ENCODE assay signal across 6 cellular contexts in genomic region chr6:169702640-169703246, GRCh38. TPM values are rescaled to one million over a fixed set of nuclear protein-coding genes. Genes with fewer than 3 reads are reported as not detected.
DNase-seq lines count a peak whose midpoint lies in the region; ATAC-seq and TF ChIP-seq lines count a peak whose summit lies in the region.

No MANE protein-coding gene starts in this region.

- H3K4me1 ChIP-seq in transverse colon = peaks cover 17 to 50% (median 33%) of the 10 kb centered on the region in 4 donors

- WGBS in transverse colon (ENCODE audit: low coverage in 1 of 2), 2 donors = 2 to 7% methylated on average over 2 to 35 of the region's 41 CpGs

- peaks cover 64% of the 10 kb centered on the region for H3K4me1 Mint-ChIP-seq in activated T-cell treated with anti-CD3 and anti-CD28 coated beads, Interleukin-2, amount 50 U/mL, for 24 hours (ENCODE audit: low read depth)

- H3K27me3 ChIP-seq in transverse colon = no peaks in the 10 kb centered on the region

- H3K9me3 ChIP-seq in transverse colon = no peaks in the 10 kb centered on the region

- H3K9me3 Mint-ChIP-seq in activated T-cell treated with anti-CD3 and anti-CD28 coated beads, Interleukin-2, amount 50 U/mL, for 24 hours = no peaks in the 10 kb centered on the region

- ATAC-seq in GM19395 (IDR thresholded peaks at IDR 0.05; ENCODE audit: unreplicated experiment) = peak; percentile 14
- peak; percentile 9 for ATAC-seq in HG03469 (IDR thresholded peaks at IDR 0.05; ENCODE audit: unreplicated experiment)

- no peak for TF ChIP-seq POLR2A in transverse colon (IDR thresholded peaks at IDR 0.05)

- H3K27ac ChIP-seq in transverse colon = peak overlapping the region; percentile 94 to 98 (median 97)

- peaks cover 72% of the 10 kb centered on the region for H3K36me3 Mint-ChIP-seq in activated T-cell treated with anti-CD3 and anti-CD28 coated beads, Interleukin-2, amount 50 U/mL, for 24 hours (ENCODE audit: low read depth)

- H3K27ac Mint-ChIP-seq in activated T-cell treated with anti-CD3 and anti-CD28 coated beads, Interleukin-2, amount 50 U/mL, for 24 hours = peak overlapping the region; percentile 93

- H3K36me3 ChIP-seq in transverse colon = peaks cover 0 to under 1% (median 0%) of the 10 kb centered on the region in 4 donors

- TF ChIP-seq CTCF in transverse colon (IDR thresholded peaks at IDR 0.05) = no peak

- DNase-seq in activated T-cell treated with anti-CD3 and anti-CD28 coated beads, Interleukin-2, amount 50 U/mL, for 24 hours = no peak
- DNase-seq in kidney tubule cell (ENCODE audit: low spot score) (peak; percentile 65), transverse colon (peak; percentile 49), NCI-H2081 treated with DMSO at 0.1 percent for 48 hours (lab: John Stamatoyannopoulos, UW) (no peak)

- intact Hi-C loops in transverse colon (cut with DNase I; ENCODE audit: low total_unique reads) = no loop called here

- TF ChIP-seq EP300 in transverse colon (IDR thresholded peaks at IDR 0.05; ENCODE audit: low read depth) = no peak

- H3K4me3 ChIP-seq in transverse colon = peak overlapping the region; percentile 57 to 96 (median 78)

- no peaks in the 10 kb centered on the region for H3K27me3 Mint-ChIP-seq in activated T-cell treated with anti-CD3 and anti-CD28 coated beads, Interleukin-2, amount 50 U/mL, for 24 hours

- peak overlapping the region; percentile 92 for H3K4me3 Mint-ChIP-seq in activated T-cell treated with anti-CD3 and anti-CD28 coated beads, Interleukin-2, amount 50 U/mL, for 24 hours

- in situ Hi-C loops in transverse colon (cut with MboI; ENCODE audit: low pct_ligation_motif_present in 1 of 4, low pct_unique_long_range_greater_than_20kb in 1 of 4, low sequenced_read_pairs in 3 of 4) = no loop called here

RNA-seq across cellular contexts. Expression of gene C6orf120, which starts 0.8 kb away (rescaled TPM):
- total RNA-seq in transverse colon = 10 to 100 TPM; 20.5 to 45.2 (median 40.5) TPM

RNA-seq across cellular contexts. Expression of gene WDR27, which starts 0.9 kb away (rescaled TPM):
- total RNA-seq in transverse colon = 10 to 100 TPM; 44.9 to 75.0 (median 57.0) TPM

RNA-seq across cellular contexts. Expression of gene PHF10, which starts 21.6 kb away (rescaled TPM):
- 10 to 100 TPM; 21.3 to 49.9 (median 25.3) TPM for total RNA-seq in transverse colon

RNA-seq across cellular contexts. Expression of gene DYNLT2, which starts 48.6 kb away (rescaled TPM):
- total RNA-seq in transverse colon = 1 to 10 TPM; 3.3 to 7.5 (median 4.4) TPM

RNA-seq across cellular contexts. Expression of gene ERMARD, which starts 48.7 kb away (rescaled TPM):
- 10 to 100 TPM; 15.7 to 29.5 (median 20.8) TPM for total RNA-seq in transverse colon

Comparison
In these comparisons a context has a peak if more than half of its experiments do, and no peak if none do; other contexts are left out.
1. DNase-seq: peak in kidney tubule cell (single experiment) and transverse colon (single experiment); none in activated T-cell treated with anti-CD3 and anti-CD28 coated beads, Interleukin-2, amount 50 U/mL, for 24 hours (single experiment) and NCI-H2081 treated with DMSO at 0.1 percent for 48 hours (single experiment).